In genomic region chr20:31723282-31724078, GRCh38 we compare ENCODE assay signal across 1 cellular context.
A peak's percentile ranks its signal among the peaks of the same experiment; 100 is the strongest.
TF ChIP-seq lines count a peak whose summit lies in the region.

No MANE protein-coding gene starts in this region.

TF ChIP-seq in HepG2, 621 proteins besides CTCF, POLR2A, EP300 and RAD21 (continued from another document and continues in another):
- TF ChIP-seq ELK4 (CRISPR knock-in tag; IDR thresholded peaks at IDR 0.05; ENCODE audit: borderline replicate concordance) = peak; percentile 85; the same call in 1 of the 2 replicates
- TF ChIP-seq MLLT10 (CRISPR knock-in tag; IDR thresholded peaks at IDR 0.05) = 0 out of 2 replicates have a peak, but pooled peaks have one; percentile 61
- no peak for TF ChIP-seq RAD51 (IDR thresholded peaks at IDR 0.05; ENCODE audit: borderline replicate concordance)
- TF ChIP-seq KDM2A (CRISPR knock-in tag; IDR thresholded peaks at IDR 0.05; ENCODE audit: borderline replicate concordance, low read depth) = peak; percentile 92
- TF ChIP-seq HMGXB3 (CRISPR knock-in tag; IDR thresholded peaks at IDR 0.05; ENCODE audit: borderline replicate concordance) = peak; percentile 90
- TF ChIP-seq NAIF1 (CRISPR knock-in tag; IDR thresholded peaks at IDR 0.05; ENCODE audit: borderline replicate concordance) = peak; percentile 61; the same call in 1 of the 2 replicates
- peak; percentile 83; the same call in 1 of the 2 replicates for TF ChIP-seq CBX5 (CRISPR knock-in tag; IDR thresholded peaks at IDR 0.05; ENCODE audit: borderline replicate concordance)
- peak; percentile 93 for TF ChIP-seq ZBTB3 (CRISPR knock-in tag; IDR thresholded peaks at IDR 0.05; ENCODE audit: borderline replicate concordance, low read depth)
- TF ChIP-seq ZNF225 (CRISPR knock-in tag; IDR thresholded peaks at IDR 0.05) = peak; percentile 73
- peak; percentile 86 for TF ChIP-seq WIZ (CRISPR knock-in tag; IDR thresholded peaks at IDR 0.05)
- TF ChIP-seq MAFF (IDR thresholded peaks at IDR 0.05; ENCODE audit: low read depth, low read length) = peak; percentile 31; the same call in 1 of the 2 replicates
- TF ChIP-seq NFKB2 (CRISPR knock-in tag; IDR thresholded peaks at IDR 0.05; ENCODE audit: borderline replicate concordance) = peak; percentile 78
- no peak for TF ChIP-seq ZNF720 (CRISPR knock-in tag; IDR thresholded peaks at IDR 0.05)
- peak; percentile 29 for TF ChIP-seq RELA (CRISPR knock-in tag; IDR thresholded peaks at IDR 0.05)
- peak; percentile 60; the same call in 1 of the 2 replicates for TF ChIP-seq SIX4 (CRISPR knock-in tag; IDR thresholded peaks at IDR 0.05)
- peak; percentile 39; the same call in 1 of the 2 replicates for TF ChIP-seq FOXP4 (CRISPR knock-in tag; IDR thresholded peaks at IDR 0.05)
- TF ChIP-seq ARID4A (CRISPR knock-in tag; IDR thresholded peaks at IDR 0.05; ENCODE audit: borderline replicate concordance) = peak; percentile 94
- TF ChIP-seq ZNF549 (CRISPR knock-in tag; IDR thresholded peaks at IDR 0.05) = 0 out of 2 replicates have a peak, but pooled peaks have one; percentile 75
- TF ChIP-seq ATF6 (CRISPR knock-in tag; conservative IDR thresholded peaks at IDR 0.05) = no peak
- TF ChIP-seq THAP8 (CRISPR knock-in tag; IDR thresholded peaks at IDR 0.05; ENCODE audit: borderline replicate concordance) = no peak; the same call in 1 of the 2 replicates
- TF ChIP-seq ZNF510 (CRISPR knock-in tag; IDR thresholded peaks at IDR 0.05; ENCODE audit: low read depth) = no peak; the same call in 1 of the 2 replicates
- TF ChIP-seq NR2F6 (IDR thresholded peaks at IDR 0.05) = peak; percentile 29; the same call in 1 of the 2 replicates
- peak; percentile 57 for TF ChIP-seq NR2F6 (CRISPR knock-in tag; IDR thresholded peaks at IDR 0.05)
- peak; percentile 88 for TF ChIP-seq ZNF543 (CRISPR knock-in tag; IDR thresholded peaks at IDR 0.05)
- peak; percentile 66 for TF ChIP-seq PHF20 (CRISPR knock-in tag; IDR thresholded peaks at IDR 0.05)
- peak; percentile 12; the same call in 1 of the 2 replicates for TF ChIP-seq ZBTB37 (CRISPR knock-in tag; IDR thresholded peaks at IDR 0.05)
- TF ChIP-seq CBX2 (IDR thresholded peaks at IDR 0.05; ENCODE audit: low read depth, low read length) = no peak
- TF ChIP-seq CBX2 (CRISPR knock-in tag; IDR thresholded peaks at IDR 0.05; ENCODE audit: low read depth) = no peak
- peak; percentile 91; the same call in 1 of the 2 replicates for TF ChIP-seq ZNF569 (CRISPR knock-in tag; IDR thresholded peaks at IDR 0.05; ENCODE audit: borderline replicate concordance)
- TF ChIP-seq FOXO4 (CRISPR knock-in tag; conservative IDR thresholded peaks at IDR 0.05) = no peak; the same call in 1 of the 2 replicates
- TF ChIP-seq ZNF34 (CRISPR knock-in tag; IDR thresholded peaks at IDR 0.05; ENCODE audit: borderline replicate concordance) = peak; percentile 86; the same call in 1 of the 2 replicates
- peak; percentile 24; the same call in 1 of the 2 replicates for TF ChIP-seq JUN (CRISPR knock-in tag; IDR thresholded peaks at IDR 0.05)
- no peak for TF ChIP-seq ZNF282 (IDR thresholded peaks at IDR 0.05; ENCODE audit: partially characterized antibody)
- peak; percentile 82 for TF ChIP-seq ZNF121 (CRISPR knock-in tag; IDR thresholded peaks at IDR 0.05)
- TF ChIP-seq ATF1 (CRISPR knock-in tag; IDR thresholded peaks at IDR 0.05) = peak; percentile 72
- TF ChIP-seq ZNF746 (CRISPR knock-in tag; IDR thresholded peaks at IDR 0.05) = peak; percentile 68; the same call in 1 of the 2 replicates
